26 cellular contexts compared by ENCODE assay signal in the genomic region with DNA sequence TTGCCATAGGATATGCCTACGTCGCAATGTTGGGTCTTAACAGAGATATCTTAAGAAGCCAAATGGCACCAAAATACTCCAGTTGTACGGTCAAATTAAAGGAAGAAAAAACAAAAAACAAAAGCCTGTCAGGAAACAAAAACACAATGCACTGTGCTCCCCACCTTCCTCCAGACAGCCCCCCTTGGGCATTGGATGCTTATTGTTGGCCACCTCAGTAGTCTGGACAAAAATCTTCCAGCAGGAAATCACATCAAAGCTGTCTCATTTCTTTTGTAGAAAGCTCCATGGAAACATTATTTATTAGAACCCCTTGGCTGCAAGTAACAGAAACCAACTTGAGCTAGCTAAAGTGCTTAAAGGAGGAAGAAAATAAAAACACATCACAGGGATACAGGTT.
"Had no signal": no experiment of that assay in that cellular context is flagged by ENCODE, and none has a peak within 500 bp of the region (broad histone marks: within the 10 kb centered on the region; RNA-seq: fewer than 3 reads in every experiment).

No MANE protein-coding gene starts in this region.

- H3K36me3 Mint-ChIP-seq: immature natural killer cell; mesothelial cell of epicardium; naive B cell; natural killer cell; stimulated activated naive B cell treated with anti-CD40 and anti-IgM and Interleukin-4, amounts not matched to agents 10 μg/mL and 1 μg/mL and 100 μg/mL, for 72 hours had no signal

- H3K4me1 Mint-ChIP-seq: immature natural killer cell; naive B cell; natural killer cell; stimulated activated naive B cell treated with anti-CD40 and anti-IgM and Interleukin-4, amounts not matched to agents 10 μg/mL and 1 μg/mL and 100 μg/mL, for 72 hours had no signal

- ATAC-seq: left colon; left lung; natural killer cell; pancreas; right cardiac atrium; sciatic nerve; stimulated activated naive B cell treated with anti-CD40 and anti-IgM and Interleukin-4, amounts not matched to agents 10 μg/mL and 1 μg/mL and 100 μg/mL, for 72 hours; stimulated activated naive CD8-positive, alpha-beta T cell treated with anti-CD3 and anti-CD28 coated beads, Interleukin-15, Interleukin-2, amounts not matched to agents 100 U/mL and 50 U/mL, for 24 hours had no signal

- FAIRE-seq: islet of Langerhans, kidney, pancreas had no signal

- DNase-seq: hypothalamus; immature natural killer cell; kidney; left colon; left lung; mesendoderm; naive B cell; natural killer cell; nucleus accumbens; pancreas; posterior cingulate gyrus; retina; right cardiac atrium; stimulated activated CD4-positive, alpha-beta T cell treated with anti-CD3 and anti-CD28 coated beads, Interleukin-12 subunit alpha, Interleukin-12 subunit beta, amount 100 ng/mL, for 4 hours; stimulated activated CD4-positive, alpha-beta T cell treated with anti-CD3 and anti-CD28 coated beads, Interleukin-15, amount 100 ng/mL, for 24 hours; stimulated activated CD4-positive, alpha-beta T cell treated with anti-CD3 and anti-CD28 coated beads, Interleukin-2, amount 100 ng/mL, for 24 hours; stimulated activated CD4-positive, alpha-beta T cell treated with anti-CD3 and anti-CD28 coated beads, Interleukin-4, amount 100 ng/mL, for 1 hour; stimulated activated naive B cell treated with anti-CD40 and anti-IgM and Interleukin-4, amounts not matched to agents 10 μg/mL and 1 μg/mL and 100 μg/mL, for 72 hours; stimulated activated naive CD8-positive, alpha-beta T cell treated with anti-CD3 and anti-CD28 coated beads, Interleukin-15, Interleukin-2, amounts not matched to agents 100 U/mL and 50 U/mL, for 24 hours; stomach; testis; transverse colon; upper lobe of left lung had no signal

- H3K27ac Mint-ChIP-seq: immature natural killer cell; mesothelial cell of epicardium; naive B cell; natural killer cell; stimulated activated naive B cell treated with anti-CD40 and anti-IgM and Interleukin-4, amounts not matched to agents 10 μg/mL and 1 μg/mL and 100 μg/mL, for 72 hours had no signal

- H3K4me3 Mint-ChIP-seq: immature natural killer cell; mesothelial cell of epicardium; naive B cell; natural killer cell; stimulated activated naive B cell treated with anti-CD40 and anti-IgM and Interleukin-4, amounts not matched to agents 10 μg/mL and 1 μg/mL and 100 μg/mL, for 72 hours had no signal
